ENCODE assay signal across 8 cellular contexts in the genomic region with DNA sequence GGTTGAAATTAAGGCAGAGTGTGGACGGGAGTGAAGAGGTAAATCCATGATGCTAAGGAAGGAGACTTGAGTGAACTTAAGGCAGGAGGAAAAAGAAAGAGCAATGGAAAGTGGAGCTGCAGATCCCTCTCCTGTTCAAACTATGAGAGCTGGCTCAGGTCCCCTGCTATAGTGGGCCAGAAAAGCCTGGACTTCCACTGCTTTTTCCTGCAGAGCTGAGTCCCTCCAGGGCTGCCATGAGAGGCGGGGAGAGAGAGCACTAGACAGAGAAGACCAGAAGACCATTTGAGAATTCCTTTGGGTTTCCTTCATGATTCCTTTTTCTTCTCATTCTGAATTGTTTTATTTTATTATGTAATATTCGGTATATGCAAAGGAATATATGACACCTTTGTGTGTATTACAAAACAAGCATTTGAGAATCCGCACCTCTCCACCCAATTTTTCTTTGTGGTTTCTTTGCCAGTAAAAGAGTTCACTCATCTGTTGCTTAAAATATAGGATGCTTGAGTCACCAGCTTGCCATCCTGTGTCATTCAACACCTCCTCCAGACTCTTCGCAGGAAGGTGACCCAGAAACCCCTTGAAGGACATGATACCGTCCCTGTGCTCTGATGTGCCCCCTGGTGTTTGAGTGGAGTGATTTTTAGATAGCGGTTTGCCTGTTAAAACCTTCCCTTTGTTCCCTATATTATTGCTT. TPM values are rescaled to one million over a fixed set of nuclear protein-coding genes. Genes with fewer than 3 reads are reported as not detected.
DNase-seq lines count a peak whose midpoint lies in the region; ATAC-seq and TF ChIP-seq lines count a peak whose summit lies in the region.

No MANE protein-coding gene starts in this region.

- TF ChIP-seq CTCF in HL-60 (IDR thresholded peaks at IDR 0.05; ENCODE audit: insufficient read depth, low read length) (peak; percentile 64), SU-DHL-6 (IDR thresholded peaks at IDR 0.05; ENCODE audit: insufficient read depth, low read length, poor library complexity, severe bottlenecking) (peak; percentile 71), right atrium auricular region (IDR thresholded peaks at IDR 0.05) (peak; percentile 17 to 65)

- no peaks in the 10 kb centered on the region for H3K9me2 ChIP-seq in SU-DHL-6 (replicated peaks; ENCODE audit: insufficient read depth, low read length)

- no peak overlapping the region for H3K27ac ChIP-seq in CD8-positive, alpha-beta memory T cell (ENCODE audit: low read depth, low read length)
- H3K27ac ChIP-seq in HL-60 (replicated peaks): no peak overlapping the region
- H3K27ac ChIP-seq in SU-DHL-6 (ENCODE audit: low read depth, low read length): peak overlapping the region; percentile 90
- H3K27ac ChIP-seq in right atrium auricular region: peak overlapping the region; percentile 16 to 29

- H3K4me2 ChIP-seq in SU-DHL-6 (ENCODE audit: low read depth, low read length, poor library complexity, severe bottlenecking): peak overlapping the region; percentile 60

- DNase-seq in CD8-positive, alpha-beta memory T cell: peak; percentile 59 to 77 (median 69)
- DNase-seq in HL-60 (ENCODE audit: low read depth in 1 of 2, low spot score in 1 of 2) (peak; percentile 68 to 80), right atrium auricular region (ENCODE audit: low spot score) (no peak)
- DNase-seq in activated naive CD8-positive, alpha-beta T cell treated with anti-CD3 and anti-CD28 coated beads for 36 hours: peak; percentile 78
- DNase-seq in stimulated activated CD4-positive, alpha-beta T cell treated with anti-CD3 and anti-CD28 coated beads, Interleukin-12 subunit alpha, Interleukin-12 subunit beta, amount 100 ng/mL, for 4 hours: peak; percentile 63

- no peaks in the 10 kb centered on the region for H3K27me3 ChIP-seq in CD8-positive, alpha-beta memory T cell (ENCODE audit: insufficient read depth, low read length, poor library complexity, severe bottlenecking)
- no peaks in the 10 kb centered on the region for H3K27me3 ChIP-seq in HL-60 (ENCODE audit: insufficient read depth, poor library complexity, severe bottlenecking)
- H3K27me3 ChIP-seq in SU-DHL-6 (ENCODE audit: low read length): no peaks in the 10 kb centered on the region
- no peaks in the 10 kb centered on the region for H3K27me3 ChIP-seq in right atrium auricular region

- peaks cover 41 to 68% (median 60%) of the 10 kb centered on the region in 3 donors for H3K4me1 Mint-ChIP-seq in CD8-positive, alpha-beta memory T cell
- peaks cover 61% of the 10 kb centered on the region for H3K4me1 Mint-ChIP-seq in activated naive CD8-positive, alpha-beta T cell treated with anti-CD3 and anti-CD28 coated beads for 36 hours

- peaks cover 71% of the 10 kb centered on the region for H3F3A ChIP-seq in SU-DHL-6 (ENCODE audit: insufficient read depth)

- H3K36me3 ChIP-seq in CD8-positive, alpha-beta memory T cell (ENCODE audit: insufficient read depth, low read length): no peaks in the 10 kb centered on the region
- H3K36me3 ChIP-seq in SU-DHL-6 (ENCODE audit: low read length) (no peaks in the 10 kb centered on the region), right atrium auricular region (no peaks in the 10 kb centered on the region)

- no peaks in the 10 kb centered on the region for H3K9me3 ChIP-seq in CD8-positive, alpha-beta memory T cell (ENCODE audit: low read length)
- H3K9me3 ChIP-seq in SU-DHL-6 (ENCODE audit: insufficient read depth, low read length): no peaks in the 10 kb centered on the region
- no peaks in the 10 kb centered on the region for H3K9me3 ChIP-seq in right atrium auricular region

- H3K4me3 ChIP-seq in CD8-positive, alpha-beta memory T cell (ENCODE audit: low read length): no peak overlapping the region
- no peak overlapping the region for H3K4me3 ChIP-seq in HL-60 (replicated peaks; ENCODE audit: insufficient read depth, low read length)
- no peak overlapping the region for H3K4me3 ChIP-seq in SU-DHL-6 (ENCODE audit: insufficient read depth, low read length, poor library complexity, severe bottlenecking)
- H3K4me3 ChIP-seq in right atrium auricular region: no peak overlapping the region

- POLR2A ChIA-PET in CD8-positive, alpha-beta memory T cell (lab: Charles Lee): interaction anchor here (1.0 to 2.5 kb wide), 4 partner anchors 25 to 83 kb away, joined by 6 to 11 read pairs (median 6); partner anchors contain the start of genes CCDC134 and SREBF2

- CTCF ChIA-PET in CD8-positive, alpha-beta memory T cell (lab: Charles Lee): interaction anchor here (0.7 to 4.6 kb wide), 15 partner anchors 11 to 160 kb away, joined by 3 to 20 read pairs (median 6); partner anchors contain the start of genes CCDC134 and SREBF2

- H3K4me1 ChIP-seq in CD8-positive, alpha-beta memory T cell (ENCODE audit: insufficient read depth, low read length): peaks cover 31% of the 10 kb centered on the region
- peaks cover 0 to 27% of the 10 kb centered on the region in 2 donors for H3K4me1 ChIP-seq in right atrium auricular region

- H2AFZ ChIP-seq in SU-DHL-6 (ENCODE audit: low read depth, low read length, severe bottlenecking): no peak overlapping the region

- no peaks in the 10 kb centered on the region for H3K9me3 Mint-ChIP-seq in CD8-positive, alpha-beta memory T cell
- peaks cover 2% of the 10 kb centered on the region for H3K9me3 Mint-ChIP-seq in activated naive CD8-positive, alpha-beta T cell treated with anti-CD3 and anti-CD28 coated beads for 36 hours

- ATAC-seq in HG02840 (IDR thresholded peaks at IDR 0.05; ENCODE audit: low FRiP score, unreplicated experiment) (no peak), HG02571 (IDR thresholded peaks at IDR 0.05; ENCODE audit: unreplicated experiment) (no peak)

- no peaks in the 10 kb centered on the region for H3K27me3 Mint-ChIP-seq in CD8-positive, alpha-beta memory T cell
- H3K27me3 Mint-ChIP-seq in activated naive CD8-positive, alpha-beta T cell treated with anti-CD3 and anti-CD28 coated beads for 36 hours: no peaks in the 10 kb centered on the region

- peaks cover 0 to 6% (median 0%) of the 10 kb centered on the region in 3 donors for H3K36me3 Mint-ChIP-seq in CD8-positive, alpha-beta memory T cell
- H3K36me3 Mint-ChIP-seq in activated naive CD8-positive, alpha-beta T cell treated with anti-CD3 and anti-CD28 coated beads for 36 hours: peaks cover 23% of the 10 kb centered on the region

- peaks cover 5% of the 10 kb centered on the region; the same call in 1 of the 2 replicates for H4K20me1 ChIP-seq in SU-DHL-6 (ENCODE audit: low read depth, low read length)

- H3K4me3 Mint-ChIP-seq in CD8-positive, alpha-beta memory T cell: peak overlapping the region in 6 of 7 donors; percentile 11 to 66 (median 40)
- H3K4me3 Mint-ChIP-seq in activated naive CD8-positive, alpha-beta T cell treated with anti-CD3 and anti-CD28 coated beads for 36 hours: peak overlapping the region; percentile 9

- H3K9ac ChIP-seq in SU-DHL-6 (ENCODE audit: low read length): peak overlapping the region; percentile 37

- peak overlapping the region; percentile 81 to 96 (median 88) for H3K27ac Mint-ChIP-seq in CD8-positive, alpha-beta memory T cell
- peak overlapping the region; percentile 90 for H3K27ac Mint-ChIP-seq in activated naive CD8-positive, alpha-beta T cell treated with anti-CD3 and anti-CD28 coated beads for 36 hours

- H3K79me2 ChIP-seq in SU-DHL-6 (ENCODE audit: insufficient read depth, low read length): peaks cover 92% of the 10 kb centered on the region

RNA-seq across cellular contexts. Expression of gene SREBF2, which starts 24.4 kb away (rescaled TPM):
- total RNA-seq in CD8-positive, alpha-beta memory T cell: 10 to 100 TPM; 85.1 to 87.1 TPM
- polyA plus RNA-seq in CD8-positive, alpha-beta memory T cell: 24.5 TPM
- 10 to 100 TPM; 68.1 to 74.8 TPM for total RNA-seq in activated naive CD8-positive, alpha-beta T cell treated with anti-CD3 and anti-CD28 coated beads for 36 hours
- 10 to 100 TPM; 45.6 to 61.4 TPM for total RNA-seq in right atrium auricular region

RNA-seq across cellular contexts. Expression of gene CCDC134, which starts 56.8 kb away (rescaled TPM):
- total RNA-seq in CD8-positive, alpha-beta memory T cell: 10 to 100 TPM; 17.9 to 19.9 TPM
- 5.5 TPM for polyA plus RNA-seq in CD8-positive, alpha-beta memory T cell
- total RNA-seq in activated naive CD8-positive, alpha-beta T cell treated with anti-CD3 and anti-CD28 coated beads for 36 hours: 10 to 100 TPM; 14.4 to 15.8 TPM
- total RNA-seq in right atrium auricular region: 1 to 10 TPM; 4.0 to 6.4 TPM

RNA-seq across cellular contexts. Expression of gene SHISA8, which starts 57.6 kb away (rescaled TPM):
- 1 to 10 TPM; 1.3 to 1.4 TPM for total RNA-seq in CD8-positive, alpha-beta memory T cell
- polyA plus RNA-seq in CD8-positive, alpha-beta memory T cell: not detected
- total RNA-seq in activated naive CD8-positive, alpha-beta T cell treated with anti-CD3 and anti-CD28 coated beads for 36 hours: under 1 TPM; 0.56 to 0.68 TPM
- total RNA-seq in right atrium auricular region: under 1 TPM; 0.31 to 0.67 TPM

Comparison
In these comparisons a context has a peak if more than half of its experiments do, and no peak if none do; other contexts are left out.
1. H3K27ac ChIP-seq: peak in SU-DHL-6 (single experiment) and right atrium auricular region (2 of 2); none in CD8-positive, alpha-beta memory T cell (single experiment) and HL-60 (single experiment).
2. Peak in every context shown above with its lines, with median percentiles within 50 percentile points of each other: CTCF ChIP-seq.